1 cellular context compared by ENCODE assay signal in the genomic region with DNA sequence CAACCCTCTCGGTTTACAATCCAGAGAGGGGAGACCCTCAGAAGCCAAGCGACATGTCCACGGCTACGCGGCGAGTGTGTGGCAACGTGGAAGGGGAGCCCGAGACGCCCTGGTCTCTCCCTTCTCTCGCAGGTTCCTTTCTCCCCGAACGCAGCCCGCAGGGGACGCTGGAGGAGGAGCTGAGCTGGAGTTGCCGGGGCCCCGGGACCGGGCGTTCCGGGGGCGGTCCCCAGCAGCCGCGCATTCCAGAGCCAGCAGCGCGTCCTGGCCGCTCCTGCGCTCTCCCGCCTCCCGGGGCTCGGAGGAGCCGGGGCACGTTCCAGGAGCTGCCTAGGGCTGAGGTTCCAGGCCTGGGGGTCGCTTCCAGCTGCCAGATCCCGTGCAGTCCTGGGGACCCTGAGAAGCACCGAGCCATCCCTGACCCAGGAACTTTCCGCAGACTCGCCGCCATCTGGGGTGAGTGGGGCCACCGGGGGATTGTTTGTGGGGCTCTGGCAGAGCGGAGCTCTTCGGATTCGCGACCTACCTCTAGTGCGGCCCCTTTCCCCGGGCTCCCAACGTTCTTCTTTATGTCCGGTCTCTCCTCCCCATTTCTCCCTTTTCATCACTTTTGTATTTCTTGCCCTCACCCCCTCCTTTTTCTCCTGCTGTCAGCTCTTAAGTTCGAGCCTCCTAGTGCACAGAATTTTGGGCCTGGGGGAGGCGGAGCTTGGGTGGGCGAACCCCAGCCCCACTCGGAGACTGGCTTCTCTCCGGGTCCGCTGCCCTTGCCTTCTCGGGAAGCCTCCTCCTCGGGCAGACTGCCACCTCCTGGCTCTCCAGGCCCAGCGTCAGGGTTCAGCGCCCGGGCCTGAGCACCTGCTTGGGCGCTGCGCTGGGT.
A peak's percentile ranks its signal among the peaks of the same experiment; 100 is the strongest.
TF ChIP-seq lines count a peak whose summit lies in the region.

Gene SMIM3, plus strand, starts transcription at position 241 of the 880 bp plus-strand sequence. CDS start 16,684 bp downstream, outside the sequence.

TF ChIP-seq in K562, 482 proteins besides CTCF, POLR2A, EP300 and RAD21 (continued from another document and continues in another):
- TF ChIP-seq ZNF609 (CRISPR knock-in tag; IDR thresholded peaks at IDR 0.05; ENCODE audit: borderline replicate concordance) (no peak), THAP7 (CRISPR knock-in tag; IDR thresholded peaks at IDR 0.05) (no peak), ZBTB40 (IDR thresholded peaks at IDR 0.05) (peak; percentile 22; the same call in 1 of the 2 replicates), ZBTB40 (CRISPR knock-in tag; IDR thresholded peaks at IDR 0.05) (no peak), SP1 (CRISPR knock-in tag; IDR thresholded peaks at IDR 0.05) (0 out of 2 replicates have a peak, but pooled peaks have one; percentile 47), BRF1 (IDR thresholded peaks at IDR 0.05; ENCODE audit: borderline replicate concordance, extremely low read depth, insufficient read length) (no peak), TAF1 (IDR thresholded peaks at IDR 0.05; ENCODE audit: control insufficient read depth, extremely low read depth, insufficient read depth, low read length, severe bottlenecking) (no peak), SMAD3 (CRISPR knock-in tag; conservative IDR thresholded peaks at IDR 0.05) (no peak), HNRNPH1 (optimal IDR thresholded peaks at IDR 0.05; ENCODE audit: low read depth, low read length) (no peak), ZNF3 (CRISPR knock-in tag; IDR thresholded peaks at IDR 0.05) (no peak), ZNF766 (CRISPR knock-in tag; conservative IDR thresholded peaks at IDR 0.05) (no peak), SLC30A9 (CRISPR knock-in tag; IDR thresholded peaks at IDR 0.05) (no peak), ATF7 (IDR thresholded peaks at IDR 0.05) (peak; percentile 8; the same call in 1 of the 2 replicates), HMGXB4 (CRISPR knock-in tag; IDR thresholded peaks at IDR 0.05) (0 out of 2 replicates have a peak, but pooled peaks have one; percentile 34), DEAF1 (CRISPR knock-in tag; IDR thresholded peaks at IDR 0.05) (peak; percentile 59)
- TF ChIP-seq, protein P1, sequence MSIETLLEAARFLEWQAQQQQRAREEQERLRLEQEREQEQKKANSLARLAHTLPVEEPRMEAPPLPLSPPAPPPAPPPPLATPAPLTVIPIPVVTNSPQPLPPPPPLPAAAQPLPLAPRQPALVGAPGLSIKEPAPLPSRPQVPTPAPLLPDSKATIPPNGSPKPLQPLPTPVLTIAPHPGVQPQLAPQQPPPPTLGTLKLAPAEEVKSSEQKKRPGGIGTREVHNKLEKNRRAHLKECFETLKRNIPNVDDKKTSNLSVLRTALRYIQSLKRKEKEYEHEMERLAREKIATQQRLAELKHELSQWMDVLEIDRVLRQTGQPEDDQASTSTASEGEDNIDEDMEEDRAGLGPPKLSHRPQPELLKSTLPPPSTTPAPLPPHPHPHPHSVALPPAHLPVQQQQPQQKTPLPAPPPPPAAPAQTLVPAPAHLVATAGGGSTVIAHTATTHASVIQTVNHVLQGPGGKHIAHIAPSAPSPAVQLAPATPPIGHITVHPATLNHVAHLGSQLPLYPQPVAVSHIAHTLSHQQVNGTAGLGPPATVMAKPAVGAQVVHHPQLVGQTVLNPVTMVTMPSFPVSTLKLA (conservative IDR thresholded peaks at IDR 0.05) = peak in 1 of 2 experiments; percentile 59; a peak in 2 of 4 replicates
- TF ChIP-seq, protein P2, sequence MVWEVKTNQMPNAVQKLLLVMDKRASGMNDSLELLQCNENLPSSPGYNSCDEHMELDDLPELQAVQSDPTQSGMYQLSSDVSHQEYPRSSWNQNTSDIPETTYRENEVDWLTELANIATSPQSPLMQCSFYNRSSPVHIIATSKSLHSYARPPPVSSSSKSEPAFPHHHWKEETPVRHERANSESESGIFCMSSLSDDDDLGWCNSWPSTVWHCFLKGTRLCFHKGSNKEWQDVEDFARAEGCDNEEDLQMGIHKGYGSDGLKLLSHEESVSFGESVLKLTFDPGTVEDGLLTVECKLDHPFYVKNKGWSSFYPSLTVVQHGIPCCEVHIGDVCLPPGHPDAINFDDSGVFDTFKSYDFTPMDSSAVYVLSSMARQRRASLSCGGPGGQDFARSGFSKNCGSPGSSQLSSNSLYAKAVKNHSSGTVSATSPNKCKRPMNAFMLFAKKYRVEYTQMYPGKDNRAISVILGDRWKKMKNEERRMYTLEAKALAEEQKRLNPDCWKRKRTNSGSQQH (CRISPR knock-in tag; IDR thresholded peaks at IDR 0.05) = no peak
- TF ChIP-seq, protein P3, sequence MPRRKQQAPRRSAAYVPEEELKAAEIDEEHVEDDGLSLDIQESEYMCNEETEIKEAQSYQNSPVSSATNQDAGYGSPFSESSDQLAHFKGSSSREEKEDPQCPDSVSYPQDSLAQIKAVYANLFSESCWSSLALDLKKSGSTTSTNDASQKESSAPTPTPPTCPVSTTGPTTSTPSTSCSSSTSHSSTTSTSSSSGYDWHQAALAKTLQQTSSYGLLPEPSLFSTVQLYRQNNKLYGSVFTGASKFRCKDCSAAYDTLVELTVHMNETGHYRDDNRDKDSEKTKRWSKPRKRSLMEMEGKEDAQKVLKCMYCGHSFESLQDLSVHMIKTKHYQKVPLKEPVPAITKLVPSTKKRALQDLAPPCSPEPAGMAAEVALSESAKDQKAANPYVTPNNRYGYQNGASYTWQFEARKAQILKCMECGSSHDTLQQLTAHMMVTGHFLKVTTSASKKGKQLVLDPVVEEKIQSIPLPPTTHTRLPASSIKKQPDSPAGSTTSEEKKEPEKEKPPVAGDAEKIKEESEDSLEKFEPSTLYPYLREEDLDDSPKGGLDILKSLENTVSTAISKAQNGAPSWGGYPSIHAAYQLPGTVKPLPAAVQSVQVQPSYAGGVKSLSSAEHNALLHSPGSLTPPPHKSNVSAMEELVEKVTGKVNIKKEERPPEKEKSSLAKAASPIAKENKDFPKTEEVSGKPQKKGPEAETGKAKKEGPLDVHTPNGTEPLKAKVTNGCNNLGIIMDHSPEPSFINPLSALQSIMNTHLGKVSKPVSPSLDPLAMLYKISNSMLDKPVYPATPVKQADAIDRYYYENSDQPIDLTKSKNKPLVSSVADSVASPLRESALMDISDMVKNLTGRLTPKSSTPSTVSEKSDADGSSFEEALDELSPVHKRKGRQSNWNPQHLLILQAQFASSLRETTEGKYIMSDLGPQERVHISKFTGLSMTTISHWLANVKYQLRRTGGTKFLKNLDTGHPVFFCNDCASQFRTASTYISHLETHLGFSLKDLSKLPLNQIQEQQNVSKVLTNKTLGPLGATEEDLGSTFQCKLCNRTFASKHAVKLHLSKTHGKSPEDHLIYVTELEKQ (CRISPR knock-in tag; IDR thresholded peaks at IDR 0.05) = no peak
